29 cellular contexts compared by ENCODE assay signal in genomic region chr9:2506310-2506709, GRCh38.
"Had no signal": no experiment of that assay in that cellular context is flagged by ENCODE, and none has a peak within 500 bp of the region (broad histone marks: within the 10 kb centered on the region; RNA-seq: fewer than 3 reads in every experiment).

No MANE protein-coding gene starts in this region.

- H3K4me3 ChIP-seq: adrenal gland, body of pancreas, heart right ventricle, left lung, ovary, prostate gland, stomach, tibial nerve had no signal

- H3K9me3 ChIP-seq: adrenal gland, body of pancreas, heart right ventricle, left lung, ovary, prostate gland, stomach, tibial nerve had no signal

- ATAC-seq: activated CD4-positive, CD25-positive, alpha-beta regulatory T cell treated with anti-CD3 and anti-CD28 coated beads, Interleukin-2, amount 50 U/mL, for 24 hours; body of pancreas; effector memory CD8-positive, alpha-beta T cell; esophagus mucosa; foreskin keratinocyte; left lung; stimulated activated naive B cell treated with anti-CD40 and anti-IgM and Interleukin-4, amounts not matched to agents 10 μg/mL and 1 μg/mL and 100 μg/mL, for 72 hours; T-helper 17 cell had no signal

- H3K27ac ChIP-seq: adrenal gland, body of pancreas, foreskin keratinocyte, left lung, prostate gland, stomach, tibial nerve, WERI-Rb-1 had no signal

- H3K36me3 ChIP-seq: adrenal gland, heart right ventricle, left lung, ovary, prostate gland, stomach, tibial nerve, WERI-Rb-1 had no signal

- H3K27me3 ChIP-seq: adrenal gland, body of pancreas, foreskin keratinocyte, heart right ventricle, left lung, ovary, stomach, tibial nerve had no signal

- DNase-seq: activated CD4-positive, alpha-beta T cell treated with anti-CD3 and anti-CD28 coated beads for 48 hours; activated CD4-positive, alpha-beta T cell treated with anti-CD3 and anti-CD28 coated beads, Interleukin-2, amount 50 U/mL, for 48 hours; activated CD8-positive, alpha-beta memory T cell treated with anti-CD3 and anti-CD28 coated beads for 24 hours; activated effector memory CD4-positive, alpha-beta T cell treated with anti-CD3 and anti-CD28 coated beads, Interleukin-2, amount 50 U/mL, for 16 hours; activated naive CD4-positive, alpha-beta T cell treated with anti-CD3 and anti-CD28 coated beads for 36 hours; activated naive CD8-positive, alpha-beta T cell treated with anti-CD3 and anti-CD28 coated beads for 36 hours; adrenal gland; aorta; body of pancreas; cortex of kidney; effector memory CD8-positive, alpha-beta T cell; foreskin keratinocyte; heart right ventricle; kidney glomerular epithelial cell; left lung; ovary; retina; stimulated activated CD4-positive, alpha-beta T cell treated with anti-CD3 and anti-CD28 coated beads, Interleukin-15, amount 100 ng/mL, for 24 hours; stimulated activated CD4-positive, alpha-beta T cell treated with anti-CD3 and anti-CD28 coated beads, Interleukin-2, amount 100 ng/mL, for 24 hours; stimulated activated naive B cell treated with anti-CD40 and anti-IgM and Interleukin-4, amounts not matched to agents 10 μg/mL and 1 μg/mL and 100 μg/mL, for 72 hours; stomach; SW 1271; T-helper 17 cell; T1000; WERI-Rb-1 had no signal

- H3K4me1 ChIP-seq: adrenal gland, body of pancreas, foreskin keratinocyte, left lung, prostate gland, stomach, tibial nerve had no signal
